ENCODE assay signal across 11 cellular contexts in genomic region chr5:158976035-158976434, GRCh38.
DNase-seq lines count a peak whose midpoint lies in the region; ATAC-seq, FAIRE-seq and TF ChIP-seq lines count a peak whose summit lies in the region.
"Had no signal": no experiment of that assay in that cellular context is flagged by ENCODE, and none has a peak within 500 bp of the region (broad histone marks: within the 10 kb centered on the region; RNA-seq: fewer than 3 reads in every experiment).

No MANE protein-coding gene starts in this region.

- no peak overlapping the region for H3K4me3 Mint-ChIP-seq in stimulated activated memory B cell treated with anti-CD40 and anti-IgM and Interleukin-4, amounts not matched to agents 10 μg/mL and 1 μg/mL and 100 μg/mL, for 72 hours
- H3K4me3 Mint-ChIP-seq: immature natural killer cell had no signal

- H3K4me3 ChIP-seq in fibroblast of pulmonary artery (replicated peaks; ENCODE audit: low read depth, low read length): no peak overlapping the region
- H3K4me3 ChIP-seq: MG63 had no signal

- TF ChIP-seq CTCF in fibroblast of pulmonary artery (IDR thresholded peaks at IDR 0.05; ENCODE audit: low read length, missing control alignments): no peak

- H3K9me3 Mint-ChIP-seq in stimulated activated memory B cell treated with anti-CD40 and anti-IgM and Interleukin-4, amounts not matched to agents 10 μg/mL and 1 μg/mL and 100 μg/mL, for 72 hours: no peaks in the 10 kb centered on the region
- H3K9me3 Mint-ChIP-seq: immature natural killer cell had no signal

- peak overlapping the region; percentile 61 for H3K27ac Mint-ChIP-seq in stimulated activated memory B cell treated with anti-CD40 and anti-IgM and Interleukin-4, amounts not matched to agents 10 μg/mL and 1 μg/mL and 100 μg/mL, for 72 hours
- H3K27ac Mint-ChIP-seq: immature natural killer cell had no signal

- no peak for ATAC-seq in stimulated activated memory B cell treated with anti-CD40 and anti-IgM and Interleukin-4, amounts not matched to agents 10 μg/mL and 1 μg/mL and 100 μg/mL, for 72 hours
- ATAC-seq in HG02678 (IDR thresholded peaks at IDR 0.05; ENCODE audit: unreplicated experiment): no peak

- peaks cover 49% of the 10 kb centered on the region for H3K4me1 Mint-ChIP-seq in stimulated activated memory B cell treated with anti-CD40 and anti-IgM and Interleukin-4, amounts not matched to agents 10 μg/mL and 1 μg/mL and 100 μg/mL, for 72 hours
- H3K4me1 Mint-ChIP-seq: immature natural killer cell had no signal

- H3K27me3 Mint-ChIP-seq in stimulated activated memory B cell treated with anti-CD40 and anti-IgM and Interleukin-4, amounts not matched to agents 10 μg/mL and 1 μg/mL and 100 μg/mL, for 72 hours: no peaks in the 10 kb centered on the region

- peaks cover 18% of the 10 kb centered on the region for H3K36me3 Mint-ChIP-seq in stimulated activated memory B cell treated with anti-CD40 and anti-IgM and Interleukin-4, amounts not matched to agents 10 μg/mL and 1 μg/mL and 100 μg/mL, for 72 hours
- H3K36me3 Mint-ChIP-seq: immature natural killer cell had no signal

- no peak for FAIRE-seq in RCC 7860 (lab: Jason Lieb, UNC)

- DNase-seq in NCI-H1092 treated with DMSO at 0.1 percent for 48 hours (lab: John Stamatoyannopoulos, UW) (peak; percentile 22), NCI-H1092 (lab: John Stamatoyannopoulos, UW) (no peak), RCC 7860 (ENCODE audit: low spot score) (peak; percentile 5), fibroblast of pulmonary artery (ENCODE audit: low read depth) (peak; percentile 85), NCI-H774 (lab: John Stamatoyannopoulos, UW) (no peak)
- no peak for DNase-seq in activated CD4-positive, alpha-beta T cell treated with anti-CD3 and anti-CD28 coated beads, Interleukin-2, amount 50 U/mL, for 48 hours
- DNase-seq: immature natural killer cell, MG63, SIG-M5 had no signal

Comparison
In these comparisons a context has a peak if more than half of its experiments do, and no peak if none do; other contexts are left out.
1. DNase-seq: peak in NCI-H1092 treated with DMSO at 0.1 percent for 48 hours (single experiment), RCC 7860 (single experiment) and fibroblast of pulmonary artery (single experiment); none in NCI-H1092 (single experiment), NCI-H774 (single experiment) and activated CD4-positive, alpha-beta T cell treated with anti-CD3 and anti-CD28 coated beads, Interleukin-2, amount 50 U/mL, for 48 hours (0 of 2).